Comparison of ENCODE assay signal across 1 cellular context in genomic region chr2:150601280-150602038, GRCh38.
TF ChIP-seq lines count a peak whose summit lies in the region.

No MANE protein-coding gene starts in this region.

TF ChIP-seq in GM23338, 12 proteins besides CTCF, POLR2A, EP300 and RAD21 (continued from another document):
- TF ChIP-seq, protein P1, sequence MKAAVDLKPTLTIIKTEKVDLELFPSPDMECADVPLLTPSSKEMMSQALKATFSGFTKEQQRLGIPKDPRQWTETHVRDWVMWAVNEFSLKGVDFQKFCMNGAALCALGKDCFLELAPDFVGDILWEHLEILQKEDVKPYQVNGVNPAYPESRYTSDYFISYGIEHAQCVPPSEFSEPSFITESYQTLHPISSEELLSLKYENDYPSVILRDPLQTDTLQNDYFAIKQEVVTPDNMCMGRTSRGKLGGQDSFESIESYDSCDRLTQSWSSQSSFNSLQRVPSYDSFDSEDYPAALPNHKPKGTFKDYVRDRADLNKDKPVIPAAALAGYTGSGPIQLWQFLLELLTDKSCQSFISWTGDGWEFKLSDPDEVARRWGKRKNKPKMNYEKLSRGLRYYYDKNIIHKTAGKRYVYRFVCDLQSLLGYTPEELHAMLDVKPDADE (IDR thresholded peaks at IDR 0.05): no peak
- TF ChIP-seq STAT1 (IDR thresholded peaks at IDR 0.05; ENCODE audit: unreplicated experiment) (no peak), JUNB (IDR thresholded peaks at IDR 0.05; ENCODE audit: unreplicated experiment) (no peak), ZNF331 (CRISPR knock-in tag; IDR thresholded peaks at IDR 0.05; ENCODE audit: low read depth) (no peak), ZNF114 (CRISPR knock-in tag; IDR thresholded peaks at IDR 0.05) (no peak), POLR2AphosphoS5 (IDR thresholded peaks at IDR 0.05; ENCODE audit: low read depth) (no peak), NANOG (IDR thresholded peaks at IDR 0.05; ENCODE audit: borderline replicate concordance) (no peak), EZH2 (IDR thresholded peaks at IDR 0.05; ENCODE audit: low read depth, unreplicated experiment) (no peak), CREB1 (CRISPR knock-in tag; IDR thresholded peaks at IDR 0.05; ENCODE audit: low read depth) (no peak)
